Comparison of ENCODE assay signal across 1 cellular context in the genomic region with DNA sequence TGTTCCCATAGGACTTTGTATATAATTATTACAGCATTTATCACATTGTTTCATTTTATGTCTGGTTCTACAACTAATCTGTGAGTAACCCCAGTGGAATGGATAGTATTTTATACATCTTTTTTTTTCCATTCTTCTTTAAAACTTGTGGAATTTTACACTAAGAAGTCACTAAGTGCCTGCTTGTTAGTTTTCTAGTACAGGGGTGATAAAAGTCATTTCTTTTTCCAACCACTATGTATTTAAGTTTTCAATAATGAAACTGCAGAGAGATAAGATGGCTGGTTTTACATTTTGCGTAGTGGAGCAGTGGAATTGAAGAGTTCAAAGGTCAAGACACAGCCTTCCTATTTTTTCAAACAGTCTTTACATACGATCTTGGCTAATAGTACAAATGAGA.
TF ChIP-seq lines count a peak whose summit lies in the region.

No MANE protein-coding gene starts in this region.

TF ChIP-seq in IMR-90, 13 proteins besides CTCF, POLR2A, EP300 and RAD21 (continued from another document):
- TF ChIP-seq, protein P1, sequence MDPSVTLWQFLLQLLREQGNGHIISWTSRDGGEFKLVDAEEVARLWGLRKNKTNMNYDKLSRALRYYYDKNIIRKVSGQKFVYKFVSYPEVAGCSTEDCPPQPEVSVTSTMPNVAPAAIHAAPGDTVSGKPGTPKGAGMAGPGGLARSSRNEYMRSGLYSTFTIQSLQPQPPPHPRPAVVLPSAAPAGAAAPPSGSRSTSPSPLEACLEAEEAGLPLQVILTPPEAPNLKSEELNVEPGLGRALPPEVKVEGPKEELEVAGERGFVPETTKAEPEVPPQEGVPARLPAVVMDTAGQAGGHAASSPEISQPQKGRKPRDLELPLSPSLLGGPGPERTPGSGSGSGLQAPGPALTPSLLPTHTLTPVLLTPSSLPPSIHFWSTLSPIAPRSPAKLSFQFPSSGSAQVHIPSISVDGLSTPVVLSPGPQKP (IDR thresholded peaks at IDR 0.05; ENCODE audit: borderline replicate concordance, low read depth, low read length) = no peak
- TF ChIP-seq SMC3 (IDR thresholded peaks at IDR 0.05; ENCODE audit: low read depth, low read length) = no peak
- TF ChIP-seq NFE2L2 (IDR thresholded peaks at IDR 0.05; ENCODE audit: low read depth, low read length) = no peak
